ENCODE assay signal across 20 cellular contexts in genomic region chr2:46308629-46309028, GRCh38. TPM values are rescaled to one million over a fixed set of nuclear protein-coding genes. Genes with fewer than 3 reads are reported as not detected.
A peak's percentile ranks its signal among the peaks of the same experiment; 100 is the strongest.
DNase-seq lines count a peak whose midpoint lies in the region; ATAC-seq and TF ChIP-seq lines count a peak whose summit lies in the region.
"Had no signal": no experiment of that assay in that cellular context is flagged by ENCODE, and none has a peak within 500 bp of the region (broad histone marks: within the 10 kb centered on the region; RNA-seq: fewer than 3 reads in every experiment).

No MANE protein-coding gene starts in this region.

- intact Hi-C loops in Caco-2 (cut with micrococcal nuclease; ENCODE audit: unreplicated experiment): no loop called here

- no peaks in the 10 kb centered on the region for H3K36me3 ChIP-seq in Peyer's patch
- H3K36me3 ChIP-seq in thoracic aorta: no peaks in the 10 kb centered on the region
- H3K36me3 ChIP-seq in Caco-2 (ENCODE audit: control insufficient read depth, insufficient read depth, low read length): peaks cover 2% of the 10 kb centered on the region; the same call in 1 of the 2 replicates
- H3K36me3 ChIP-seq: left lung had no signal

- H3K4me3 ChIP-seq in Peyer's patch (no peak overlapping the region), thoracic aorta (no peak overlapping the region), Caco-2 (ENCODE audit: low read depth, low read length) (no peak overlapping the region)
- H3K4me3 ChIP-seq: BLaER1 treated with 17β-estradiol and CSF1 and Interleukin-3, amounts not matched to agents 10 nM and 100 nM; left lung had no signal

- H3K27ac ChIP-seq in Peyer's patch (peak overlapping the region in 3 of 4 donors; percentile 56 to 85 (median 71)), foreskin keratinocyte (peak overlapping the region; percentile 65), thoracic aorta (peak overlapping the region; percentile 87 to 97)
- H3K27ac ChIP-seq: 22Rv1; BLaER1 treated with 17β-estradiol and CSF1 and Interleukin-3, amounts not matched to agents 10 nM and 100 nM had no signal

- no peak overlapping the region for H3K4me3 Mint-ChIP-seq in Caco-2 (ENCODE audit: unreplicated experiment)
- H3K4me3 Mint-ChIP-seq: central memory CD8-positive, alpha-beta T cell had no signal

- POLR2A ChIA-PET in Caco-2 (lab: Charles Lee): interaction anchor here (0.7 kb wide), 1 partner anchor 243 kb away, joined by 6 read pairs; no protein-coding TSS in a partner anchor

- CTCF ChIA-PET in Caco-2 (lab: Charles Lee): interaction anchor here (0.9 to 2.0 kb wide), 3 partner anchors 12 to 264 kb away, joined by 3 to 6 read pairs (median 4); partner anchors contain the start of gene EPAS1

- H3K9me3 Mint-ChIP-seq in Caco-2 (ENCODE audit: unreplicated experiment): peaks cover 9% of the 10 kb centered on the region
- H3K9me3 Mint-ChIP-seq: central memory CD8-positive, alpha-beta T cell had no signal

- no peak overlapping the region for H3K27ac Mint-ChIP-seq in Caco-2 (ENCODE audit: unreplicated experiment)

- peak; percentile 43 for DNase-seq in SIG-M5 treated with dmso at 0.1 percent for 504 hours (lab: John Stamatoyannopoulos, UW; ENCODE audit: unreplicated experiment)
- no peak for DNase-seq in SIG-M5 (lab: John Stamatoyannopoulos, UW)
- DNase-seq in Peyer's patch: no peak
- DNase-seq in foreskin keratinocyte: no peak
- no peak for DNase-seq in thoracic aorta (ENCODE audit: low spot score)
- no peak for DNase-seq in DMS53 (lab: John Stamatoyannopoulos, UW)
- DNase-seq in Caco-2: no peak
- DNase-seq in NCI-H1436 (lab: John Stamatoyannopoulos, UW): no peak
- DNase-seq: activated CD4-positive, CD25-positive, alpha-beta regulatory T cell treated with anti-CD3 and anti-CD28 coated beads, Interleukin-2, amount 50 U/mL, for 72 hours; activated effector memory CD4-positive, alpha-beta T cell treated with Interleukin-2 at 50 U/mL for 16 hours; effector memory CD4-positive, alpha-beta T cell; H7; KBM-7; left lung; NCI-H2171; NCI-H69; stimulated activated CD4-positive, alpha-beta T cell treated with anti-CD3 and anti-CD28 coated beads, Interleukin-4, amount 100 ng/mL, for 24 hours had no signal

- BruUV-seq in Caco-2 (replicated peaks; lab: Mats Ljungman, UMichigan): no TSS peak

- H3K4me1 Mint-ChIP-seq in Caco-2 (ENCODE audit: low read depth, unreplicated experiment): peaks cover 60% of the 10 kb centered on the region

- H3K27me3 ChIP-seq in Peyer's patch (no peaks in the 10 kb centered on the region), foreskin keratinocyte (no peaks in the 10 kb centered on the region), thoracic aorta (replicated peaks; ENCODE audit: insufficient read depth) (no peaks in the 10 kb centered on the region), Caco-2 (replicated peaks; ENCODE audit: control insufficient read depth, insufficient read depth, low read length) (no peaks in the 10 kb centered on the region)
- H3K27me3 ChIP-seq: left lung had no signal

- H3K4me1 ChIP-seq in Peyer's patch: peaks cover 0 to 92% (median 11%) of the 10 kb centered on the region in 4 donors
- peaks cover 43% of the 10 kb centered on the region for H3K4me1 ChIP-seq in foreskin keratinocyte
- H3K4me1 ChIP-seq in thoracic aorta (ENCODE audit: control insufficient read depth in 1 of 2, low read depth in 2 of 2): peaks cover 76 to 98% of the 10 kb centered on the region in 2 donors
- peaks cover 66% of the 10 kb centered on the region for H3K4me1 ChIP-seq in Caco-2

- TF ChIP-seq CTCF in Peyer's patch (IDR thresholded peaks at IDR 0.05) (no peak), foreskin keratinocyte (conservative IDR thresholded peaks at IDR 0.05) (no peak), thoracic aorta (IDR thresholded peaks at IDR 0.05) (no peak), Caco-2 (IDR thresholded peaks at IDR 0.05; ENCODE audit: insufficient read depth in 1 of 2, low read depth in 1 of 2, low read length in 1 of 2, severe bottlenecking in 1 of 2, unreplicated experiment in 1 of 2) (no peak)

- H3K9me3 ChIP-seq in Peyer's patch (no peaks in the 10 kb centered on the region), thoracic aorta (no peaks in the 10 kb centered on the region), Caco-2 (no peaks in the 10 kb centered on the region)
- H3K9me3 ChIP-seq: left lung had no signal

- peaks cover 10% of the 10 kb centered on the region for H3K36me3 Mint-ChIP-seq in Caco-2 (ENCODE audit: insufficient read depth, unreplicated experiment)

- no peak for TF ChIP-seq POLR2A in Peyer's patch (IDR thresholded peaks at IDR 0.05)

- ATAC-seq in foreskin keratinocyte: no peak
- no peak for ATAC-seq in thoracic aorta (ENCODE audit: insufficient number of reproducible peaks, low FRiP score, low read depth)

- H3K27me3 Mint-ChIP-seq in Caco-2 (ENCODE audit: insufficient read depth, unreplicated experiment): no peaks in the 10 kb centered on the region

RNA-seq across cellular contexts. Expression of gene EPAS1, which starts 11.4 kb away (rescaled TPM):
- total RNA-seq in Peyer's patch (100 to 1,000 TPM; 114 to 240 (median 196) TPM), foreskin keratinocyte (23.3 and 47.3 TPM in 2 replicates), thoracic aorta (100 to 1,000 TPM; 517 to 667 TPM), Caco-2 (2022) (68.1 and 77.3 TPM in 2 replicates)
- 13.0 and 28.2 TPM in 2 replicates for polyA plus RNA-seq in foreskin keratinocyte
